8 cellular contexts compared by ENCODE assay signal in genomic region chr1:53014791-53015507, GRCh38. TPM values are rescaled to one million over a fixed set of nuclear protein-coding genes. Genes with fewer than 3 reads are reported as not detected.
A peak's percentile ranks its signal among the peaks of the same experiment; 100 is the strongest.
DNase-seq lines count a peak whose midpoint lies in the region; ATAC-seq and TF ChIP-seq lines count a peak whose summit lies in the region.

No MANE protein-coding gene starts in this region.

- DNase-seq in ELR (ENCODE audit: low read depth) (peak; percentile 91), NB4 (ENCODE audit: low read depth) (peak; percentile 92), SK-MEL-5 (ENCODE audit: low read depth, low spot score) (peak; percentile 84), glomerular visceral epithelial cell (ENCODE audit: extremely low spot score) (peak; percentile 82), omental fat pad (ENCODE audit: low spot score) (peak; percentile 28), testis (peak; percentile 93)
- DNase-seq in activated naive CD4-positive, alpha-beta T cell treated with anti-CD3 and anti-CD28 coated beads, Interleukin-2, amount 50 U/mL, for 16 hours = peak; percentile 72

- H3K27ac ChIP-seq in HEK293 (ENCODE audit: extremely low read depth, low read depth, low read length) (no peak overlapping the region; the same call in 1 of the 2 replicates), testis (peak overlapping the region in 1 of 2 donors; percentile 62)

- CTCF ChIA-PET in HEK293 (lab: Yijun Ruan, JAX) = interaction anchor here (1.0 to 1.5 kb wide), 3 partner anchors 120 to 166 kb away, joined by 3 to 4 read pairs (median 3); no protein-coding TSS in a partner anchor

- in situ Hi-C loops in SK-MEL-5 (cut with HindIII; ENCODE audit: low pct_unique_long_range_greater_than_20kb, low sequenced_read_pairs) = no loop called here

- peak overlapping the region; percentile 52 for H3K4me3 ChIP-seq in HEK293 (ENCODE audit: low read depth, low read length)
- peak overlapping the region; percentile 98 for H3K4me3 ChIP-seq in NB4 (ENCODE audit: low read depth, low read length)
- peak overlapping the region; percentile 50 to 66 for H3K4me3 ChIP-seq in testis

- H3K9me3 ChIP-seq in HEK293 (ENCODE audit: control insufficient read depth, insufficient read depth, low read depth, low read length) (no peaks in the 10 kb centered on the region), testis (no peaks in the 10 kb centered on the region)

- H3K36me3 ChIP-seq in HEK293 (ENCODE audit: control insufficient read depth in 2 of 2, insufficient read depth in 1 of 2, low read length in 2 of 2) (peaks cover 2 to 4% of the 10 kb centered on the region in 2 experiments; a peak in 2 of 3 replicates), testis (ENCODE audit: low read depth, missing control alignments) (no peaks in the 10 kb centered on the region)

- POLR2A ChIA-PET in HEK293 (lab: Yijun Ruan, JAX) = interaction anchor here (0.5 to 1.0 kb wide), 2 partner anchors 13 to 130 kb away, joined by 3 to 4 read pairs; no protein-coding TSS in a partner anchor

- TF ChIP-seq CTCF in HEK293 (tag by site-specific recombination; IDR thresholded peaks at IDR 0.05) (no peak), NB4 (IDR thresholded peaks at IDR 0.05; ENCODE audit: low read depth, low read length) (no peak), omental fat pad (IDR thresholded peaks at IDR 0.05) (no peak), testis (IDR thresholded peaks at IDR 0.05) (no peak)

- 0 to 1% methylated on average over 9 of the region's 9 CpGs for WGBS in testis, 2 donors

- H3K27me3 ChIP-seq in testis = no peaks in the 10 kb centered on the region

- no peaks in the 10 kb centered on the region for H3K4me1 ChIP-seq in HEK293 (ENCODE audit: control insufficient read depth, insufficient read depth, low read length)
- peaks cover 13% of the 10 kb centered on the region for H3K4me1 ChIP-seq in testis

- intact Hi-C loops in testis (cut with DNase I; ENCODE audit: low total_unique reads) = no loop called here

- TF ChIP-seq POLR2A in NB4 (IDR thresholded peaks at IDR 0.05; ENCODE audit: extremely low read depth, insufficient read length) (peak; percentile 49), testis (IDR thresholded peaks at IDR 0.05) (no peak)

- peak; percentile 93 for ATAC-seq in omental fat pad (ENCODE audit: low FRiP score)

TF ChIP-seq in HEK293, 187 proteins besides CTCF, POLR2A, EP300 and RAD21 (continues in another document):
- TF ChIP-seq ZNF211 (tag by site-specific recombination; IDR thresholded peaks at IDR 0.05; ENCODE audit: low read depth) (no peak), ZNF311 (tag by site-specific recombination; IDR thresholded peaks at IDR 0.05; ENCODE audit: borderline replicate concordance) (no peak), ZNF791 (tag by site-specific recombination; IDR thresholded peaks at IDR 0.05) (no peak), ZXDB (tag by site-specific recombination; IDR thresholded peaks at IDR 0.05) (peak; percentile 56; the same call in 1 of the 2 replicates), OSR2 (tag by site-specific recombination; IDR thresholded peaks at IDR 0.05) (0 out of 2 replicates have a peak, but pooled peaks have one; percentile 8), ZEB2 (tag by site-specific recombination; IDR thresholded peaks at IDR 0.05) (no peak), ZBTB17 (tag by site-specific recombination; IDR thresholded peaks at IDR 0.05) (peak; percentile 98), ZFP37 (tag by site-specific recombination; IDR thresholded peaks at IDR 0.05) (no peak; the same call in 1 of the 2 replicates), REST (tag by site-specific recombination; IDR thresholded peaks at IDR 0.05) (no peak), ZNF692 (tag by site-specific recombination; IDR thresholded peaks at IDR 0.05) (0 out of 2 replicates have a peak, but pooled peaks have one; percentile 37), ZBTB48 (tag by site-specific recombination; IDR thresholded peaks at IDR 0.05) (0 out of 2 replicates have a peak, but pooled peaks have one; percentile 43), ZNF664 (tag by site-specific recombination; IDR thresholded peaks at IDR 0.05) (no peak), ZFP69B (tag by site-specific recombination; IDR thresholded peaks at IDR 0.05) (no peak), MZF1 (tag by site-specific recombination; IDR thresholded peaks at IDR 0.05; ENCODE audit: borderline replicate concordance) (0 out of 2 replicates have a peak, but pooled peaks have one; percentile 11)
- TF ChIP-seq, protein P1, sequence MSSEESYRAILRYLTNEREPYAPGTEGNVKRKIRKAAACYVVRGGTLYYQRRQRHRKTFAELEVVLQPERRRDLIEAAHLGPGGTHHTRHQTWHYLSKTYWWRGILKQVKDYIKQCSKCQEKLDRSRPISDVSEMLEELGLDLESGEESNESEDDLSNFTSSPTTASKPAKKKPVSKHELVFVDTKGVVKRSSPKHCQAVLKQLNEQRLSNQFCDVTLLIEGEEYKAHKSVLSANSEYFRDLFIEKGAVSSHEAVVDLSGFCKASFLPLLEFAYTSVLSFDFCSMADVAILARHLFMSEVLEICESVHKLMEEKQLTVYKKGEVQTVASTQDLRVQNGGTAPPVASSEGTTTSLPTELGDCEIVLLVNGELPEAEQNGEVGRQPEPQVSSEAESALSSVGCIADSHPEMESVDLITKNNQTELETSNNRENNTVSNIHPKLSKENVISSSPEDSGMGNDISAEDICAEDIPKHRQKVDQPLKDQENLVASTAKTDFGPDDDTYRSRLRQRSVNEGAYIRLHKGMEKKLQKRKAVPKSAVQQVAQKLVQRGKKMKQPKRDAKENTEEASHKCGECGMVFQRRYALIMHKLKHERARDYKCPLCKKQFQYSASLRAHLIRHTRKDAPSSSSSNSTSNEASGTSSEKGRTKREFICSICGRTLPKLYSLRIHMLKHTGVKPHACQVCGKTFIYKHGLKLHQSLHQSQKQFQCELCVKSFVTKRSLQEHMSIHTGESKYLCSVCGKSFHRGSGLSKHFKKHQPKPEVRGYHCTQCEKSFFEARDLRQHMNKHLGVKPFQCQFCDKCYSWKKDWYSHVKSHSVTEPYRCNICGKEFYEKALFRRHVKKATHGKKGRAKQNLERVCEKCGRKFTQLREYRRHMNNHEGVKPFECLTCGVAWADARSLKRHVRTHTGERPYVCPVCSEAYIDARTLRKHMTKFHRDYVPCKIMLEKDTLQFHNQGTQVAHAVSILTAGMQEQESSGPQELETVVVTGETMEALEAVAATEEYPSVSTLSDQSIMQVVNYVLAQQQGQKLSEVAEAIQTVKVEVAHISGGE (tag by site-specific recombination; conservative IDR thresholded peaks at IDR 0.05; ENCODE audit: low read depth) = peak; percentile 93
- TF ChIP-seq, protein P2, sequence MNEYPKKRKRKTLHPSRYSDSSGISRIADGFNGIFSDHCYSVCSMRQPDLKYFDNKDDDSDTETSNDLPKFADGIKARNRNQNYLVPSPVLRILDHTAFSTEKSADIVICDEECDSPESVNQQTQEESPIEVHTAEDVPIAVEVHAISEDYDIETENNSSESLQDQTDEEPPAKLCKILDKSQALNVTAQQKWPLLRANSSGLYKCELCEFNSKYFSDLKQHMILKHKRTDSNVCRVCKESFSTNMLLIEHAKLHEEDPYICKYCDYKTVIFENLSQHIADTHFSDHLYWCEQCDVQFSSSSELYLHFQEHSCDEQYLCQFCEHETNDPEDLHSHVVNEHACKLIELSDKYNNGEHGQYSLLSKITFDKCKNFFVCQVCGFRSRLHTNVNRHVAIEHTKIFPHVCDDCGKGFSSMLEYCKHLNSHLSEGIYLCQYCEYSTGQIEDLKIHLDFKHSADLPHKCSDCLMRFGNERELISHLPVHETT (tag by site-specific recombination; IDR thresholded peaks at IDR 0.05) = peak; percentile 43; the same call in 1 of the 2 replicates

RNA-seq across cellular contexts. Expression of gene PODN, which starts 47.1 kb away (rescaled TPM):
- total RNA-seq in SK-MEL-5 (2014; rRNA removed; shearing (Covaris generic)) = not detected in 2 replicates
- polyA plus RNA-seq in SK-MEL-5 (2015; cell fraction: cytosol; rRNA removed) = 0.02 TPM in 1 of 2 replicates, not detected in the other
- polyA plus RNA-seq in SK-MEL-5 (2015; cell fraction: nucleus; rRNA removed) = 0.21 TPM in 1 of 2 replicates, not detected in the other
- 100 to 1,000 TPM in 3 of 4 donors, 10 to 100 TPM in 1; 99.8 to 440 (median 251) TPM for total RNA-seq in omental fat pad
- total RNA-seq in testis = 100 to 1,000 TPM in 1 of 2 donors, 10 to 100 TPM in 1; 87.5 to 104 TPM
- 69.3 TPM for polyA plus RNA-seq in testis (ENCODE audit: insufficient read depth, low read depth, low replicate concordance)

Comparison
In these comparisons a context has a peak if more than half of its experiments do, and no peak if none do; other contexts are left out.
1. DNase-seq: peak in every context shown above with its lines; median percentile 93 in testis; 92 in NB4; 91 in ELR; 84 in SK-MEL-5; 82 in glomerular visceral epithelial cell; 72 in activated naive CD4-positive, alpha-beta T cell treated with anti-CD3 and anti-CD28 coated beads, Interleukin-2, amount 50 U/mL, for 16 hours; 28 in omental fat pad.
2. RNA of gene PODN, which starts 47.1 kb away (total RNA-seq): 99.8 to 440 TPM in omental fat pad and 87.5 to 104 TPM in testis; not detected in SK-MEL-5; every median in the first group is over 10 times any median in the second.
3. Peak in every context shown above with its lines, with median percentiles within 50 percentile points of each other: H3K4me3 ChIP-seq.